ENCODE assay signal across 26 cellular contexts in the genomic region with DNA sequence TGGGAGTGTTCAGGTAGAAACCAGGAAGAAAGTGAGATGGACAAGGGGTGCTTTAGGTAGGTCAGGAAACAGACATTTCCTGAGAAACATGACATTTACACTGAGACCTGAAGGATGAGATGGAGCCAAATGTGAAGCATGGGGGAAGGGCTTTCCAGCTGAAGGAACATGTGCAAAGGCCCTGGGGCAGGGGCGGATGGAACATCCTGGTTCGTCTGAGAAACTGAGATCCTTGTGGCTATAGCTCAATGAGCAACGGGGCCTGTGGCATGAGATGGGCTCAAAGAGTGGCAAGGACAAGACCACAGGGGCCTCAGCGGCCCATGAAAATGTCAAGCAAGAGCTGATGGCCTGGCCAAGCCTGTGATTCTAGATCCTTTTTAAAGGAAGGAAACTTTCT.
"Had no signal": no experiment of that assay in that cellular context is flagged by ENCODE, and none has a peak within 500 bp of the region (broad histone marks: within the 10 kb centered on the region; RNA-seq: fewer than 3 reads in every experiment).

No MANE protein-coding gene starts in this region.

- H3K9me3 Mint-ChIP-seq: natural killer cell, nephron progenitor cell, neural progenitor cell, type B pancreatic cell had no signal

- H3K27ac Mint-ChIP-seq: naive B cell; natural killer cell; nephron progenitor cell; progenitor cell of endocrine pancreas; stimulated activated naive B cell treated with anti-CD40 and anti-IgM and Interleukin-4, amounts not matched to agents 10 μg/mL and 1 μg/mL and 100 μg/mL, for 72 hours had no signal

- H3K27me3 ChIP-seq: left lung, ovary, tibial nerve, uterus had no signal

- H3K4me3 Mint-ChIP-seq: natural killer cell; nephron progenitor cell; stimulated activated naive B cell treated with anti-CD40 and anti-IgM and Interleukin-4, amounts not matched to agents 10 μg/mL and 1 μg/mL and 100 μg/mL, for 72 hours; type B pancreatic cell had no signal

- H3K4me1 Mint-ChIP-seq: naive B cell; stimulated activated naive B cell treated with anti-CD40 and anti-IgM and Interleukin-4, amounts not matched to agents 10 μg/mL and 1 μg/mL and 100 μg/mL, for 72 hours had no signal

- DNase-seq: kidney glomerular epithelial cell; left colon; lower lobe of right lung; mammary epithelial cell; mesenchymal stem cell; naive B cell; natural killer cell; nephron progenitor cell; ovary; right cardiac atrium; stimulated activated CD4-positive, alpha-beta T cell treated with anti-CD3 and anti-CD28 coated beads, Interleukin-12 subunit alpha, Interleukin-12 subunit beta, amount 100 ng/mL, for 4 hours; stimulated activated CD4-positive, alpha-beta T cell treated with anti-CD3 and anti-CD28 coated beads, Interleukin-15, amount 100 ng/mL, for 24 hours; stimulated activated CD4-positive, alpha-beta T cell treated with anti-CD3 and anti-CD28 coated beads, Interleukin-2, amount 100 ng/mL, for 24 hours; stimulated activated CD4-positive, alpha-beta T cell treated with anti-CD3 and anti-CD28 coated beads, Interleukin-4, amount 100 ng/mL, for 1 hour; stimulated activated naive B cell treated with anti-CD40 and anti-IgM and Interleukin-4, amounts not matched to agents 10 μg/mL and 1 μg/mL and 100 μg/mL, for 72 hours; stimulated activated naive CD8-positive, alpha-beta T cell treated with anti-CD3 and anti-CD28 coated beads, Interleukin-15, Interleukin-2, amounts not matched to agents 100 U/mL and 50 U/mL, for 24 hours; stomach; uterus had no signal

- ATAC-seq: left colon; left lung; lower lobe of right lung; natural killer cell; right cardiac atrium; sciatic nerve; stimulated activated naive B cell treated with anti-CD40 and anti-IgM and Interleukin-4, amounts not matched to agents 10 μg/mL and 1 μg/mL and 100 μg/mL, for 72 hours; stimulated activated naive CD8-positive, alpha-beta T cell treated with anti-CD3 and anti-CD28 coated beads, Interleukin-15, Interleukin-2, amounts not matched to agents 100 U/mL and 50 U/mL, for 24 hours had no signal

- H3K4me1 ChIP-seq: lower lobe of right lung, suprapubic skin had no signal

- H3K9me3 ChIP-seq: left lung, lower lobe of right lung, ovary, stomach, suprapubic skin, tibial nerve, uterus had no signal

- H3K27ac ChIP-seq: left lung, lower lobe of right lung, neural progenitor cell, ovary, skin epidermis, stomach, suprapubic skin, tibial nerve, uterus had no signal

- H3K9ac ChIP-seq: neural progenitor cell had no signal

- H2AFZ ChIP-seq: neural progenitor cell had no signal

- H3K4me3 ChIP-seq: left lung, lower lobe of right lung, neural progenitor cell, ovary, skin epidermis, stomach, suprapubic skin, tibial nerve, uterus had no signal

- H3K36me3 ChIP-seq: left lung, lower lobe of right lung, neural progenitor cell, ovary, stomach, suprapubic skin, tibial nerve, uterus had no signal

- H3K36me3 Mint-ChIP-seq: naive B cell, natural killer cell, neural progenitor cell, type B pancreatic cell had no signal
